Comparison of ENCODE assay signal across 13 cellular contexts in the genomic region with DNA sequence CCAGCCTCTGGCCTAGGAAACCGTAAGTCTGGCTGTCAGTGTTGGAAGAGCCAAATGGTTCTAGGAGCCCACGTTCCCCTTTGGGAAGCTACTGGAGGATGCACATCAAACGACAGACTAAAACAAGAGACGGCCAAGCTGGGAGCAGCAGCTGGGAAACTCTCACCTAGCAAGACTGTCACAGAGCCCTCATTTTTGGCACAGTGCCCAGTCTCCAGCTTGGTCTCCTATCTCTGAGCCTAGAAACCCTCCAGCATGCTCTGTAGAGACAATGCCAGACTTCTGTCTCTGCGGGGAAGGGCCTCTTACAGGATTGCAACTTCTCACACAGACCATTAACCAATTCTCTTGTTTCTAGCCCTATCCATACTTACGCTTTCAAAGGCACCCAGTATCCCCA. TPM values are rescaled to one million over a fixed set of nuclear protein-coding genes. Genes with fewer than 3 reads are reported as not detected.
DNase-seq lines count a peak whose midpoint lies in the region; ATAC-seq and TF ChIP-seq lines count a peak whose summit lies in the region.
"Had no signal": no experiment of that assay in that cellular context is flagged by ENCODE, and none has a peak within 500 bp of the region (broad histone marks: within the 10 kb centered on the region; RNA-seq: fewer than 3 reads in every experiment).

No MANE protein-coding gene starts in this region.

- H3K27ac ChIP-seq in dorsolateral prefrontal cortex (peak overlapping the region in 1 of 59 donors; percentile 23), stomach (no peak overlapping the region)
- H3K27ac ChIP-seq: A549, neural progenitor cell had no signal

- no peak for TF ChIP-seq POLR2A in stomach (IDR thresholded peaks at IDR 0.05)

- H3K36me3 ChIP-seq in stomach: peaks cover 70 to 98% (median 93%) of the 10 kb centered on the region in 4 donors

- TF ChIP-seq CTCF in dorsolateral prefrontal cortex (IDR thresholded peaks at IDR 0.05 in 54 of 56, conservative IDR thresholded peaks at IDR 0.05 in 2 of 56; ENCODE audit: low read depth in 1 of 56, partially characterized antibody in 56 of 56) (no peak), stomach (IDR thresholded peaks at IDR 0.05) (no peak)

- H3K27me3 ChIP-seq in dorsolateral prefrontal cortex: no peaks in the 10 kb centered on the region
- no peaks in the 10 kb centered on the region for H3K27me3 ChIP-seq in stomach
- H3K27me3 ChIP-seq: neural progenitor cell had no signal

- peaks cover 0 to 5% (median under 1%) of the 10 kb centered on the region in 4 donors for H3K4me1 ChIP-seq in stomach
- H3K4me1 ChIP-seq: A549, neural progenitor cell had no signal

- WGBS in stomach, 5 donors: 73 to 96% (median 90%) methylated on average over 6 of the region's 6 CpGs

- H3K9me3 ChIP-seq in stomach: peaks cover 0 to 5% (median 0%) of the 10 kb centered on the region in 4 donors
- H3K9me3 ChIP-seq: A549 had no signal

- ATAC-seq in HG03378 (IDR thresholded peaks at IDR 0.05; ENCODE audit: unreplicated experiment): no peak
- ATAC-seq in HG03196 (IDR thresholded peaks at IDR 0.05; ENCODE audit: unreplicated experiment): no peak
- ATAC-seq: A549 had no signal

- no peak for TF ChIP-seq EP300 in stomach (IDR thresholded peaks at IDR 0.05)

- DNase-seq in NCI-H2081 (lab: John Stamatoyannopoulos, UW) (peak; percentile 32 to 45), NCI-H2081 treated with DMSO at 0.1 percent for 48 hours (lab: John Stamatoyannopoulos, UW) (no peak), NCI-H345 treated with DMSO at 0.1 percent for 48 hours (lab: John Stamatoyannopoulos, UW; ENCODE audit: unreplicated experiment) (peak; percentile 61), dorsolateral prefrontal cortex (peak in 6 of 10 donors; percentile 24 to 57 (median 50)), stomach (peak; percentile 30), NOMO-1 treated with dmso at 0.1 percent for 144 hours (lab: John Stamatoyannopoulos, UW; ENCODE audit: unreplicated experiment) (no peak)
- DNase-seq: activated gamma-delta T cell treated with Interleukin-2 at 50 U/mL for 16 hours, Kasumi-1, SIG-M5 had no signal

- intact Hi-C loops in dorsolateral prefrontal cortex (cut with DNase I): no loop called here
- intact Hi-C loops in stomach (cut with DNase I; ENCODE audit: low total_unique reads): no loop called here

- no peak overlapping the region for H3K4me3 ChIP-seq in dorsolateral prefrontal cortex
- H3K4me3 ChIP-seq in stomach: no peak overlapping the region
- H3K4me3 ChIP-seq: A549, neural progenitor cell had no signal

RNA-seq across cellular contexts. Expression of gene GTF3C1, which starts 23.5 kb away (rescaled TPM):
- total RNA-seq in dorsolateral prefrontal cortex: 100 to 1,000 TPM in 78 of 120 experiments, 10 to 100 TPM in 42; 73.8 to 145 (median 105) TPM
- total RNA-seq in stomach: 100 to 1,000 TPM in 1 of 5 donors, 10 to 100 TPM in 4; 44.3 to 227 (median 70.3) TPM
- 10 to 100 TPM; 22.3 to 65.3 (median 34.4) TPM for polyA plus RNA-seq in stomach

RNA-seq across cellular contexts. Expression of gene KATNIP, which starts 23.8 kb away (rescaled TPM):
- 10 to 100 TPM; 21.9 to 55.1 (median 35.8) TPM for total RNA-seq in dorsolateral prefrontal cortex
- total RNA-seq in stomach: 10 to 100 TPM; 34.4 to 52.7 (median 34.5) TPM
- polyA plus RNA-seq in stomach: 1 to 10 TPM; 2.6 to 9.6 (median 5.9) TPM

Comparison
In these comparisons a context has a peak if more than half of its experiments do, and no peak if none do; other contexts are left out.
1. DNase-seq: peak in NCI-H2081 (2 of 2), NCI-H345 treated with DMSO at 0.1 percent for 48 hours (single experiment), dorsolateral prefrontal cortex (6 of 10) and stomach (single experiment); none in NCI-H2081 treated with DMSO at 0.1 percent for 48 hours (single experiment) and NOMO-1 treated with dmso at 0.1 percent for 144 hours (single experiment).